Comparison of ENCODE assay signal across 1 cellular context in the genomic region with DNA sequence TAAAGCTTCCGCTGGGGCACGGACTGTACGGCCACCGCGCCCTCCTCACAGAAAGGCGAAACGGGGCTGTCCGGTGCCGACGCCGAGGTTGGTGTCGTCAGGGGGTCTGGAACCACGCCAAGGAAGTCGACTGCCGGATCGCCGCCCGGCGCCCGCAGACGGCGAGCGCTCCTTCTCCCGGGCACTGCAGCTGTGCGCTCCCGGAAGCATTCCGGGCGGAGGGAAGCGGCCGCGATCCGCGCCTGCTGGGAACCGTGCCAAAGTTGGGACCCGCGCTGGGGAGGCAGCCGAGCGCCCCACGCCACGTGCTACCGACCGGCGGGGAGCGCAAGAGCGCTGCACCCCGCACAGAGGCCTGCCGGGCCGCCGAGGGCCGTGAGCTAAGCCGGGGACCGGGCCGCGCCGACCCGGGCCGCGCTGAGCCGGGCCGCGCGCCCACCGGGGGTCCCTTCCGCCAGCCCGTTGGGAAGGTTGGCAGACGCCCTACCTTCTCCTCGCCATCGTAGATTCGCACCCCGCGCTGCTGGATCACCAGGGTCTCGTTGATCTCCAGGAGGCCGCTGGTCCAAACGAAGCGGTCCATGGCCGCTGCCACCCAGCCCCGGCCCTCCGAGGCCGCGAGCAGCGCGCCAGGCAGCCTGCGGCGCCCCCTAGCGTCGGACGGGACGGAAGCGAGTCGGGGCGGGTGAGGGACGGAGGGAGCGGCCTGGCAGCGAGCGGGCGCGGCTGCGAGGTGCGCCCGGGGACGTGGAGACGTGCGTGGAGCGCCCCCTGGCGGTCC.
TF ChIP-seq lines count a peak whose summit lies in the region.

A gene with protein sequence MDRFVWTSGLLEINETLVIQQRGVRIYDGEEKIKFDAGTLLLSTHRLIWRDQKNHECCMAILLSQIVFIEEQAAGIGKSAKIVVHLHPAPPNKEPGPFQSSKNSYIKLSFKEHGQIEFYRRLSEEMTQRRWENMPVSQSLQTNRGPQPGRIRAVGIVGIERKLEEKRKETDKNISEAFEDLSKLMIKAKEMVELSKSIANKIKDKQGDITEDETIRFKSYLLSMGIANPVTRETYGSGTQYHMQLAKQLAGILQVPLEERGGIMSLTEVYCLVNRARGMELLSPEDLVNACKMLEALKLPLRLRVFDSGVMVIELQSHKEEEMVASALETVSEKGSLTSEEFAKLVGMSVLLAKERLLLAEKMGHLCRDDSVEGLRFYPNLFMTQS (minus strand): TSS at position 623 of the 781 bp plus-strand sequence. CDS start 40 bp downstream, at position 583.

TF ChIP-seq in HepG2, 621 proteins besides CTCF, POLR2A, EP300 and RAD21 (continued from another document and continues in another):
- TF ChIP-seq ZNF781 (CRISPR knock-in tag; IDR thresholded peaks at IDR 0.05; ENCODE audit: borderline replicate concordance, not compliant biosample characterization) (peak; percentile 30), ZNF331 (CRISPR knock-in tag; IDR thresholded peaks at IDR 0.05) (peak; percentile 78), SMARCC2 (IDR thresholded peaks at IDR 0.05) (0 out of 2 replicates have a peak, but pooled peaks have one; percentile 14), ZMAT3 (CRISPR knock-in tag; conservative IDR thresholded peaks at IDR 0.05) (peak; percentile 62; the same call in 1 of the 2 replicates), SMAD9 (CRISPR knock-in tag; IDR thresholded peaks at IDR 0.05) (no peak), TGIF2 (CRISPR knock-in tag; IDR thresholded peaks at IDR 0.05) (peak; percentile 79; the same call in 1 of the 2 replicates), RARA (CRISPR knock-in tag; IDR thresholded peaks at IDR 0.05) (peak; percentile 36; the same call in 1 of the 2 replicates), ZNF224 (CRISPR knock-in tag; IDR thresholded peaks at IDR 0.05) (no peak), NR2F6 (IDR thresholded peaks at IDR 0.05) (no peak), NR2F6 (CRISPR knock-in tag; IDR thresholded peaks at IDR 0.05) (peak; percentile 67; the same call in 1 of the 2 replicates), ZNF75D (CRISPR knock-in tag; IDR thresholded peaks at IDR 0.05; ENCODE audit: borderline replicate concordance) (no peak), ZNF883 (CRISPR knock-in tag; IDR thresholded peaks at IDR 0.05; ENCODE audit: not compliant biosample characterization) (peak; percentile 49), KLF13 (CRISPR knock-in tag; IDR thresholded peaks at IDR 0.05) (no peak), ETS1 (CRISPR knock-in tag; IDR thresholded peaks at IDR 0.05) (0 out of 2 replicates have a peak, but pooled peaks have one; percentile 43), SOX5 (CRISPR knock-in tag; IDR thresholded peaks at IDR 0.05; ENCODE audit: borderline replicate concordance) (0 out of 2 replicates have a peak, but pooled peaks have one; percentile 25), KMT2A (CRISPR knock-in tag; IDR thresholded peaks at IDR 0.05) (peak; percentile 77), ZNF616 (CRISPR knock-in tag; IDR thresholded peaks at IDR 0.05; ENCODE audit: low read depth) (peak; percentile 81; the same call in 1 of the 2 replicates), ZNF704 (CRISPR knock-in tag; IDR thresholded peaks at IDR 0.05; ENCODE audit: borderline replicate concordance) (0 out of 2 replicates have a peak, but pooled peaks have one; percentile 21), SATB2 (CRISPR knock-in tag; IDR thresholded peaks at IDR 0.05) (peak; percentile 34; the same call in 1 of the 2 replicates), SRSF9 (IDR thresholded peaks at IDR 0.05; ENCODE audit: borderline replicate concordance, insufficient read depth, low read depth, low read length, poor library complexity, severe bottlenecking) (no peak), ZFP41 (CRISPR knock-in tag; IDR thresholded peaks at IDR 0.05; ENCODE audit: borderline replicate concordance) (no peak), ZFP90 (CRISPR knock-in tag; IDR thresholded peaks at IDR 0.05; ENCODE audit: borderline replicate concordance) (peak; percentile 82; the same call in 1 of the 2 replicates), TCF7L2 (IDR thresholded peaks at IDR 0.05; ENCODE audit: low read depth, low read length) (no peak), DZIP1 (CRISPR knock-in tag; IDR thresholded peaks at IDR 0.05) (0 out of 2 replicates have a peak, but pooled peaks have one; percentile 36), ZNF841 (CRISPR knock-in tag; IDR thresholded peaks at IDR 0.05; ENCODE audit: borderline replicate concordance) (no peak), PRMT3 (CRISPR knock-in tag; IDR thresholded peaks at IDR 0.05; ENCODE audit: borderline replicate concordance, low read depth) (peak; percentile 98; the same call in 1 of the 2 replicates), ZC3H13 (CRISPR knock-in tag; IDR thresholded peaks at IDR 0.05) (peak; percentile 46; the same call in 1 of the 2 replicates)
- TF ChIP-seq, protein P1, sequence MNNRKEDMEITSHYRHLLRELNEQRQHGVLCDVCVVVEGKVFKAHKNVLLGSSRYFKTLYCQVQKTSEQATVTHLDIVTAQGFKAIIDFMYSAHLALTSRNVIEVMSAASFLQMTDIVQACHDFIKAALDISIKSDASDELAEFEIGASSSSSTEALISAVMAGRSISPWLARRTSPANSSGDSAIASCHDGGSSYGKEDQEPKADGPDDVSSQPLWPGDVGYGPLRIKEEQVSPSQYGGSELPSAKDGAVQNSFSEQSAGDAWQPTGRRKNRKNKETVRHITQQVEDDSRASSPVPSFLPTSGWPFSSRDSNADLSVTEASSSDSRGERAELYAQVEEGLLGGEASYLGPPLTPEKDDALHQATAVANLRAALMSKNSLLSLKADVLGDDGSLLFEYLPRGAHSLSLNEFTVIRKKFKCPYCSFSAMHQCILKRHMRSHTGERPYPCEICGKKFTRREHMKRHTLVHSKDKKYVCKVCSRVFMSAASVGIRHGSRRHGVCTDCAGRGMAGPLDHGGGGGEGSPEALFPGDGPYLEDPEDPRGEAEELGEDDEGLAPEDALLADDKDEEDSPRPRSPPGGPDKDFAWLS (CRISPR knock-in tag; IDR thresholded peaks at IDR 0.05; ENCODE audit: borderline replicate concordance) = peak; percentile 15; the same call in 1 of the 2 replicates
- TF ChIP-seq, protein P2, sequence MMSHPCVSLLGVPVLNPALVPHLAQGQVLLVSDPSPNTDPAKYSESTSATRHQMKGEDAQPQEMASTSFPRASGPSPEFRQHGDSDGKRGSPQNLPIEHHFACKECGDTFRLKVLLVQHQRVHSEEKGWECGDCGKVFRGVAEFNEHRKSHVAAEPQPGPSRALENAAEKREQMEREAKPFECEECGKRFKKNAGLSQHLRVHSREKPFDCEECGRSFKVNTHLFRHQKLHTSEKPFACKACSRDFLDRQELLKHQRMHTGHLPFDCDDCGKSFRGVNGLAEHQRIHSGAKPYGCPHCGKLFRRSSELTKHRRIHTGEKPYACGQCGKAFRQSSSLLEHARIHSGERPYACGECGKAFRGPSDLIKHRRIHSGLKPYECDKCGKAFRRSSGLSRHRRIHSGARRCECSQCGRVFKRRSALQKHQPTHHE (CRISPR knock-in tag; IDR thresholded peaks at IDR 0.05; ENCODE audit: borderline replicate concordance) = peak; percentile 76; the same call in 1 of the 2 replicates
- TF ChIP-seq, protein P3, sequence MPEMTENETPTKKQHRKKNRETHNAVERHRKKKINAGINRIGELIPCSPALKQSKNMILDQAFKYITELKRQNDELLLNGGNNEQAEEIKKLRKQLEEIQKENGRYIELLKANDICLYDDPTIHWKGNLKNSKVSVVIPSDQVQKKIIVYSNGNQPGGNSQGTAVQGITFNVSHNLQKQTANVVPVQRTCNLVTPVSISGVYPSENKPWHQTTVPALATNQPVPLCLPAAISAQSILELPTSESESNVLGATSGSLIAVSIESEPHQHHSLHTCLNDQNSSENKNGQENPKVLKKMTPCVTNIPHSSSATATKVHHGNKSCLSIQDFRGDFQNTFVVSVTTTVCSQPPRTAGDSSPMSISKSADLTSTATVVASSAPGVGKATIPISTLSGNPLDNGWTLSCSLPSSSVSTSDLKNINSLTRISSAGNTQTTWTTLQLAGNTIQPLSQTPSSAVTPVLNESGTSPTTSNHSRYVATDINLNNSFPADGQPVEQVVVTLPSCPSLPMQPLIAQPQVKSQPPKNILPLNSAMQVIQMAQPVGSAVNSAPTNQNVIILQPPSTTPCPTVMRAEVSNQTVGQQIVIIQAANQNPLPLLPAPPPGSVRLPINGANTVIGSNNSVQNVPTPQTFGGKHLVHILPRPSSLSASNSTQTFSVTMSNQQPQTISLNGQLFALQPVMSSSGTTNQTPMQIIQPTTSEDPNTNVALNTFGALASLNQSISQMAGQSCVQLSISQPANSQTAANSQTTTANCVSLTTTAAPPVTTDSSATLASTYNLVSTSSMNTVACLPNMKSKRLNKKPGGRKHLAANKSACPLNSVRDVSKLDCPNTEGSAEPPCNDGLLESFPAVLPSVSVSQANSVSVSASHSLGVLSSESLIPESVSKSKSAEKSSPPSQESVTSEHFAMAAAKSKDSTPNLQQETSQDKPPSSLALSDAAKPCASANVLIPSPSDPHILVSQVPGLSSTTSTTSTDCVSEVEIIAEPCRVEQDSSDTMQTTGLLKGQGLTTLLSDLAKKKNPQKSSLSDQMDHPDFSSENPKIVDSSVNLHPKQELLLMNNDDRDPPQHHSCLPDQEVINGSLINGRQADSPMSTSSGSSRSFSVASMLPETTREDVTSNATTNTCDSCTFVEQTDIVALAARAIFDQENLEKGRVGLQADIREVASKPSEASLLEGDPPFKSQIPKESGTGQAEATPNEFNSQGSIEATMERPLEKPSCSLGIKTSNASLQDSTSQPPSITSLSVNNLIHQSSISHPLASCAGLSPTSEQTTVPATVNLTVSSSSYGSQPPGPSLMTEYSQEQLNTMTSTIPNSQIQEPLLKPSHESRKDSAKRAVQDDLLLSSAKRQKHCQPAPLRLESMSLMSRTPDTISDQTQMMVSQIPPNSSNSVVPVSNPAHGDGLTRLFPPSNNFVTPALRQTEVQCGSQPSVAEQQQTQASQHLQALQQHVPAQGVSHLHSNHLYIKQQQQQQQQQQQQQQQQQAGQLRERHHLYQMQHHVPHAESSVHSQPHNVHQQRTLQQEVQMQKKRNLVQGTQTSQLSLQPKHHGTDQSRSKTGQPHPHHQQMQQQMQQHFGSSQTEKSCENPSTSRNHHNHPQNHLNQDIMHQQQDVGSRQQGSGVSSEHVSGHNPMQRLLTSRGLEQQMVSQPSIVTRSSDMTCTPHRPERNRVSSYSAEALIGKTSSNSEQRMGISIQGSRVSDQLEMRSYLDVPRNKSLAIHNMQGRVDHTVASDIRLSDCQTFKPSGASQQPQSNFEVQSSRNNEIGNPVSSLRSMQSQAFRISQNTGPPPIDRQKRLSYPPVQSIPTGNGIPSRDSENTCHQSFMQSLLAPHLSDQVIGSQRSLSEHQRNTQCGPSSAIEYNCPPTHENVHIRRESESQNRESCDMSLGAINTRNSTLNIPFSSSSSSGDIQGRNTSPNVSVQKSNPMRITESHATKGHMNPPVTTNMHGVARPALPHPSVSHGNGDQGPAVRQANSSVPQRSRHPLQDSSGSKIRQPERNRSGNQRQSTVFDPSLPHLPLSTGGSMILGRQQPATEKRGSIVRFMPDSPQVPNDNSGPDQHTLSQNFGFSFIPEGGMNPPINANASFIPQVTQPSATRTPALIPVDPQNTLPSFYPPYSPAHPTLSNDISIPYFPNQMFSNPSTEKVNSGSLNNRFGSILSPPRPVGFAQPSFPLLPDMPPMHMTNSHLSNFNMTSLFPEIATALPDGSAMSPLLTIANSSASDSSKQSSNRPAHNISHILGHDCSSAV (CRISPR knock-in tag; IDR thresholded peaks at IDR 0.05; ENCODE audit: borderline replicate concordance) = no peak
- TF ChIP-seq, protein P4, sequence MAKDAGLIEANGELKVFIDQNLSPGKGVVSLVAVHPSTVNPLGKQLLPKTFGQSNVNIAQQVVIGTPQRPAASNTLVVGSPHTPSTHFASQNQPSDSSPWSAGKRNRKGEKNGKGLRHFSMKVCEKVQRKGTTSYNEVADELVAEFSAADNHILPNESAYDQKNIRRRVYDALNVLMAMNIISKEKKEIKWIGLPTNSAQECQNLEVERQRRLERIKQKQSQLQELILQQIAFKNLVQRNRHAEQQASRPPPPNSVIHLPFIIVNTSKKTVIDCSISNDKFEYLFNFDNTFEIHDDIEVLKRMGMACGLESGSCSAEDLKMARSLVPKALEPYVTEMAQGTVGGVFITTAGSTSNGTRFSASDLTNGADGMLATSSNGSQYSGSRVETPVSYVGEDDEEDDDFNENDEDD (CRISPR knock-in tag; IDR thresholded peaks at IDR 0.05; ENCODE audit: borderline replicate concordance) = peak; percentile 82; the same call in 1 of the 2 replicates
